Comparison of ENCODE assay signal across 6 cellular contexts in genomic region chr19:11489378-11489777, GRCh38. TPM values are rescaled to one million over a fixed set of nuclear protein-coding genes. Genes with fewer than 3 reads are reported as not detected.
"Had no signal": no experiment of that assay in that cellular context is flagged by ENCODE, and none has a peak within 500 bp of the region (broad histone marks: within the 10 kb centered on the region; RNA-seq: fewer than 3 reads in every experiment).

No MANE protein-coding gene starts in this region.

- H3K9me3 Mint-ChIP-seq: GM23338, H9, IgD-negative memory B cell had no signal

- H3K27me3 Mint-ChIP-seq: IgD-negative memory B cell had no signal

- H3K4me3 Mint-ChIP-seq: GM23338, H9 had no signal

- H3K4me1 Mint-ChIP-seq: GM23338, IgD-negative memory B cell had no signal

- ATAC-seq: GM23338 had no signal

- H3K27ac Mint-ChIP-seq: GM23338, H9, IgD-negative memory B cell had no signal

- DNase-seq: H9, HCEC 1CT, KBM-7 had no signal

RNA-seq across cellular contexts. Expression of gene ELAVL3, which starts 8.5 kb away (rescaled TPM):
- total RNA-seq: HT-29 had no signal

RNA-seq across cellular contexts. Expression of gene CNN1, which starts 49.3 kb away (rescaled TPM):
- total RNA-seq: HT-29 had no signal
